17 cellular contexts compared by ENCODE assay signal in genomic region chr7:108193593-108194498, GRCh38.
DNase-seq lines count a peak whose midpoint lies in the region; ATAC-seq and TF ChIP-seq lines count a peak whose summit lies in the region.
"Had no signal": no experiment of that assay in that cellular context is flagged by ENCODE, and none has a peak within 500 bp of the region (broad histone marks: within the 10 kb centered on the region; RNA-seq: fewer than 3 reads in every experiment).

No MANE protein-coding gene starts in this region.

- no peak overlapping the region for H2AFZ ChIP-seq in GM23338

- no peaks in the 10 kb centered on the region for H3F3A ChIP-seq in GM23338 (replicated peaks; ENCODE audit: low read depth)

- H3K9me3 Mint-ChIP-seq in GM23338: peaks cover 7% of the 10 kb centered on the region; the same call in 2 of the 3 replicates

- no peaks in the 10 kb centered on the region for H3K36me3 ChIP-seq in GM23338 (ENCODE audit: insufficient read depth)
- H3K36me3 ChIP-seq in transverse colon: no peaks in the 10 kb centered on the region

- no peak for TF ChIP-seq POLR2A in transverse colon (IDR thresholded peaks at IDR 0.05)

- WGBS in transverse colon (ENCODE audit: low coverage in 1 of 2), 2 donors: 68 to 72% methylated on average over 9 of the region's 9 CpGs

- H3K36me3 Mint-ChIP-seq in GM23338 (ENCODE audit: low read depth): peaks cover 9% of the 10 kb centered on the region; the same call in 2 of the 3 replicates
- H3K36me3 Mint-ChIP-seq: activated naive CD4-positive, alpha-beta T cell treated with anti-CD3 and anti-CD28 coated beads, Interleukin-2, amount 50 U/mL, for 24 hours had no signal

- H3K27me3 ChIP-seq in GM23338 (ENCODE audit: insufficient read depth): no peaks in the 10 kb centered on the region
- H3K27me3 ChIP-seq in transverse colon: no peaks in the 10 kb centered on the region

- no peak overlapping the region for H3K4me3 ChIP-seq in GM23338
- no peak overlapping the region for H3K4me3 ChIP-seq in transverse colon

- H3K9me2 ChIP-seq in GM23338 (ENCODE audit: insufficient read depth): no peaks in the 10 kb centered on the region

- H3K4me1 ChIP-seq in GM23338 (ENCODE audit: insufficient read depth) (peaks cover 5% of the 10 kb centered on the region; the same call in 1 of the 2 replicates), transverse colon (no peaks in the 10 kb centered on the region)

- no peaks in the 10 kb centered on the region for H4K20me1 ChIP-seq in GM23338 (replicated peaks; ENCODE audit: insufficient read depth)

- intact Hi-C loops in transverse colon (cut with DNase I; ENCODE audit: low total_unique reads): no loop called here

- H3K4me2 ChIP-seq in GM23338: 0 out of 2 replicates have a peak overlapping the region, but pooled peaks have one; percentile 9

- no peak overlapping the region for H3K27ac ChIP-seq in GM23338 (ENCODE audit: low read depth)
- H3K27ac ChIP-seq in transverse colon: no peak overlapping the region

- peaks cover 16% of the 10 kb centered on the region; the same call in 2 of the 3 replicates for H3K4me1 Mint-ChIP-seq in GM23338

- no peaks in the 10 kb centered on the region for H3K27me3 Mint-ChIP-seq in GM23338 (ENCODE audit: insufficient read depth, low read depth, poor library complexity)

- DNase-seq in GM23338 (ENCODE audit: low spot score): peak; percentile 21
- DNase-seq in NCI-H187 treated with DMSO at 0.1 percent for 48 hours (lab: John Stamatoyannopoulos, UW): peak; percentile 81
- peak; percentile 69 for DNase-seq in NCI-H748 (lab: John Stamatoyannopoulos, UW; ENCODE audit: unreplicated experiment)
- DNase-seq in iPS-NIHi11 (ENCODE audit: low spot score): peak; percentile 23
- DNase-seq in activated naive CD4-positive, alpha-beta T cell treated with anti-CD3 and anti-CD28 coated beads, Interleukin-2, amount 50 U/mL, for 16 hours: no peak
- DNase-seq in transverse colon: no peak
- DNase-seq: activated CD4-positive, alpha-beta T cell treated with anti-CD3 and anti-CD28 coated beads, Interleukin-2, amount 50 U/mL, for 4 hours; activated T-cell treated with anti-CD3 and anti-CD28 coated beads, Interleukin-2, amount 50 U/mL, for 1 hour; Calu3; HCEC 1CT; hypothalamus; kidney glomerular epithelial cell; NCI-H2081 treated with DMSO at 0.1 percent for 48 hours; Right ventricle myocardium superior had no signal

- H3K9me3 ChIP-seq in transverse colon: no peaks in the 10 kb centered on the region

- H3K79me2 ChIP-seq in GM23338 (replicated peaks; ENCODE audit: insufficient read depth): no peaks in the 10 kb centered on the region

- H3K4me3 Mint-ChIP-seq in GM23338: no peak overlapping the region
- H3K4me3 Mint-ChIP-seq: activated naive CD4-positive, alpha-beta T cell treated with anti-CD3 and anti-CD28 coated beads, Interleukin-2, amount 50 U/mL, for 24 hours had no signal

- in situ Hi-C loops in transverse colon (cut with MboI; ENCODE audit: low pct_ligation_motif_present in 1 of 4, low pct_unique_long_range_greater_than_20kb in 1 of 4, low sequenced_read_pairs in 3 of 4): loop anchor here in 3 of 4 donors (25.0 kb wide), 1 partner anchor 293 kb away; no protein-coding TSS in a partner anchor

- TF ChIP-seq EP300 in transverse colon (IDR thresholded peaks at IDR 0.05; ENCODE audit: low read depth): no peak

- H3K27ac Mint-ChIP-seq in GM23338: peak overlapping the region; percentile 38; the same call in 1 of the 2 replicates
- H3K27ac Mint-ChIP-seq: activated naive CD4-positive, alpha-beta T cell treated with anti-CD3 and anti-CD28 coated beads, Interleukin-2, amount 50 U/mL, for 24 hours had no signal

- TF ChIP-seq CTCF in GM23338 (conservative IDR thresholded peaks at IDR 0.05; ENCODE audit: low read depth in 2 of 2) (no peak), transverse colon (IDR thresholded peaks at IDR 0.05) (no peak)

- ATAC-seq in GM23338 (peak; percentile 44; the same call in 1 of the 3 replicates), GM19328 (IDR thresholded peaks at IDR 0.05; ENCODE audit: unreplicated experiment) (no peak), HG03565 (IDR thresholded peaks at IDR 0.05; ENCODE audit: unreplicated experiment) (no peak)

TF ChIP-seq in GM23338, 12 proteins besides CTCF, POLR2A, EP300 and RAD21 (continues in another document):
- TF ChIP-seq, protein P1, sequence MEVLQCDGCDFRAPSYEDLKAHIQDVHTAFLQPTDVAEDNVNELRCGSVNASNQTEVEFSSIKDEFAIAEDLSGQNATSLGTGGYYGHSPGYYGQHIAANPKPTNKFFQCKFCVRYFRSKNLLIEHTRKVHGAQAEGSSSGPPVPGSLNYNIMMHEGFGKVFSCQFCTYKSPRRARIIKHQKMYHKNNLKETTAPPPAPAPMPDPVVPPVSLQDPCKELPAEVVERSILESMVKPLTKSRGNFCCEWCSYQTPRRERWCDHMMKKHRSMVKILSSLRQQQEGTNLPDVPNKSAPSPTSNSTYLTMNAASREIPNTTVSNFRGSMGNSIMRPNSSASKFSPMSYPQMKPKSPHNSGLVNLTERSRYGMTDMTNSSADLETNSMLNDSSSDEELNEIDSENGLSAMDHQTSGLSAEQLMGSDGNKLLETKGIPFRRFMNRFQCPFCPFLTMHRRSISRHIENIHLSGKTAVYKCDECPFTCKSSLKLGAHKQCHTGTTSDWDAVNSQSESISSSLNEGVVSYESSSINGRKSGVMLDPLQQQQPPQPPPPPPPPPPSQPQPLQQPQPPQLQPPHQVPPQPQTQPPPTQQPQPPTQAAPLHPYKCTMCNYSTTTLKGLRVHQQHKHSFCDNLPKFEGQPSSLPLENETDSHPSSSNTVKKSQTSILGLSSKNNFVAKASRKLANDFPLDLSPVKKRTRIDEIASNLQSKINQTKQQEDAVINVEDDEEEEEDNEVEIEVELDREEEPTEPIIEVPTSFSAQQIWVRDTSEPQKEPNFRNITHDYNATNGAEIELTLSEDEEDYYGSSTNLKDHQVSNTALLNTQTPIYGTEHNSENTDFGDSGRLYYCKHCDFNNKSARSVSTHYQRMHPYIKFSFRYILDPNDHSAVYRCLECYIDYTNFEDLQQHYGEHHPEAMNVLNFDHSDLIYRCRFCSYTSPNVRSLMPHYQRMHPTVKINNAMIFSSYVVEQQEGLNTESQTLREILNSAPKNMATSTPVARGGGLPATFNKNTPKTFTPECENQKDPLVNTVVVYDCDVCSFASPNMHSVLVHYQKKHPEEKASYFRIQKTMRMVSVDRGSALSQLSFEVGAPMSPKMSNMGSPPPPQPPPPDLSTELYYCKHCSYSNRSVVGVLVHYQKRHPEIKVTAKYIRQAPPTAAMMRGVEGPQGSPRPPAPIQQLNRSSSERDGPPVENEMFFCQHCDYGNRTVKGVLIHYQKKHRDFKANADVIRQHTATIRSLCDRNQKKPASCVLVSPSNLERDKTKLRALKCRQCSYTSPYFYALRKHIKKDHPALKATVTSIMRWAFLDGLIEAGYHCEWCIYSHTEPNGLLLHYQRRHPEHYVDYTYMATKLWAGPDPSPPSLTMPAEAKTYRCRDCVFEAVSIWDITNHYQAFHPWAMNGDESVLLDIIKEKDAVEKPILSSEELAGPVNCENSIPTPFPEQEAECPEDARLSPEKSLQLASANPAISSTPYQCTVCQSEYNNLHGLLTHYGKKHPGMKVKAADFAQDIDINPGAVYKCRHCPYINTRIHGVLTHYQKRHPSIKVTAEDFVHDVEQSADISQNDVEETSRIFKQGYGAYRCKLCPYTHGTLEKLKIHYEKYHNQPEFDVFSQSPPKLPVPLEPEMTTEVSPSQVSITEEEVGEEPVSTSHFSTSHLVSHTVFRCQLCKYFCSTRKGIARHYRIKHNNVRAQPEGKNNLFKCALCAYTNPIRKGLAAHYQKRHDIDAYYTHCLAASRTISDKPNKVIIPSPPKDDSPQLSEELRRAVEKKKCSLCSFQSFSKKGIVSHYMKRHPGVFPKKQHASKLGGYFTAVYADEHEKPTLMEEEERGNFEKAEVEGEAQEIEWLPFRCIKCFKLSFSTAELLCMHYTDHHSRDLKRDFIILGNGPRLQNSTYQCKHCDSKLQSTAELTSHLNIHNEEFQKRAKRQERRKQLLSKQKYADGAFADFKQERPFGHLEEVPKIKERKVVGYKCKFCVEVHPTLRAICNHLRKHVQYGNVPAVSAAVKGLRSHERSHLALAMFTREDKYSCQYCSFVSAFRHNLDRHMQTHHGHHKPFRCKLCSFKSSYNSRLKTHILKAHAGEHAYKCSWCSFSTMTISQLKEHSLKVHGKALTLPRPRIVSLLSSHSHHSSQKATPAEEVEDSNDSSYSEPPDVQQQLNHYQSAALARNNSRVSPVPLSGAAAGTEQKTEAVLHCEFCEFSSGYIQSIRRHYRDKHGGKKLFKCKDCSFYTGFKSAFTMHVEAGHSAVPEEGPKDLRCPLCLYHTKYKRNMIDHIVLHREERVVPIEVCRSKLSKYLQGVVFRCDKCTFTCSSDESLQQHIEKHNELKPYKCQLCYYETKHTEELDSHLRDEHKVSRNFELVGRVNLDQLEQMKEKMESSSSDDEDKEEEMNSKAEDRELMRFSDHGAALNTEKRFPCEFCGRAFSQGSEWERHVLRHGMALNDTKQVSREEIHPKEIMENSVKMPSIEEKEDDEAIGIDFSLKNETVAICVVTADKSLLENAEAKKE (CRISPR knock-in tag; IDR thresholded peaks at IDR 0.05): no peak
- TF ChIP-seq STAT1 (IDR thresholded peaks at IDR 0.05; ENCODE audit: unreplicated experiment) (no peak), NANOG (IDR thresholded peaks at IDR 0.05; ENCODE audit: borderline replicate concordance) (no peak), POLR2AphosphoS5 (IDR thresholded peaks at IDR 0.05; ENCODE audit: low read depth) (no peak), EZH2phosphoT487 (IDR thresholded peaks at IDR 0.05; ENCODE audit: unreplicated experiment) (no peak), CREB1 (CRISPR knock-in tag; IDR thresholded peaks at IDR 0.05; ENCODE audit: low read depth) (no peak), ZNF114 (CRISPR knock-in tag; IDR thresholded peaks at IDR 0.05) (no peak)

Comparison
In these comparisons a context has a peak if more than half of its experiments do, and no peak if none do; other contexts are left out.
1. DNase-seq: peak in GM23338 (single experiment), NCI-H187 treated with DMSO at 0.1 percent for 48 hours (single experiment), NCI-H748 (single experiment) and iPS-NIHi11 (single experiment); none in activated naive CD4-positive, alpha-beta T cell treated with anti-CD3 and anti-CD28 coated beads, Interleukin-2, amount 50 U/mL, for 16 hours (single experiment) and transverse colon (single experiment).